16 cellular contexts compared by ENCODE assay signal in the genomic region with DNA sequence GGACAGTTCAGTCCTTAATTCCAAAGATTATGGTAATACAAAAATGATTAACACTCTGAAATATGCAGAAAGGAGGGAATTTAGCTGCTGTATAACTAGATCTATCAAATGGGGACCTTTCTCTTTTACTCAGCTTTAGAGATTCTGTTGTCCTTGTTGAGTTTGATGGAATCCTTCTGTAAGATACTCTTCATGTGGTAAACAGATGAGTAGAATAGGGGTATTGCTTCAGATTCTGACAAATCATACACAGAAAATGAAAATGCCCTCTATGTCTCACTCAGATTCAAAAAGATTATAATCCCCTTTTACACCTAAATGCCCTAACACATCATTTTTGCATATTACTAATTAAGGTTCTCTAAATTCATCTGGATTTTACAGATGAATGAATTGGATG. TPM values are rescaled to one million over a fixed set of nuclear protein-coding genes. Genes with fewer than 3 reads are reported as not detected.
DNase-seq lines count a peak whose midpoint lies in the region; ATAC-seq and TF ChIP-seq lines count a peak whose summit lies in the region.
"Had no signal": no experiment of that assay in that cellular context is flagged by ENCODE, and none has a peak within 500 bp of the region (broad histone marks: within the 10 kb centered on the region; RNA-seq: fewer than 3 reads in every experiment).

No MANE protein-coding gene starts in this region.

- H3K36me3 Mint-ChIP-seq in activated CD4-positive, alpha-beta T cell treated with anti-CD3 and anti-CD28 coated beads for 36 hours (ENCODE audit: low read depth): no peaks in the 10 kb centered on the region
- H3K36me3 Mint-ChIP-seq in T-helper 17 cell (ENCODE audit: low read depth): peaks cover 2% of the 10 kb centered on the region
- no peaks in the 10 kb centered on the region for H3K36me3 Mint-ChIP-seq in stimulated activated effector memory CD8-positive, alpha-beta T cell treated with anti-CD3 and anti-CD28 coated beads, Interleukin-12 subunit alpha, Interleukin-12 subunit beta, amount 100 ng/mL, for 72 hours

- H3K4me3 Mint-ChIP-seq in activated CD4-positive, alpha-beta T cell treated with anti-CD3 and anti-CD28 coated beads for 36 hours: no peak overlapping the region
- no peak overlapping the region for H3K4me3 Mint-ChIP-seq in T-helper 17 cell
- no peak overlapping the region for H3K4me3 Mint-ChIP-seq in stimulated activated effector memory CD8-positive, alpha-beta T cell treated with anti-CD3 and anti-CD28 coated beads, Interleukin-12 subunit alpha, Interleukin-12 subunit beta, amount 100 ng/mL, for 72 hours
- H3K4me3 Mint-ChIP-seq: B cell; CD4-positive, alpha-beta T cell had no signal

- H4K20me1 ChIP-seq in HCT116 (ENCODE audit: insufficient read depth): no peaks in the 10 kb centered on the region

- H2AFZ ChIP-seq in HCT116 (ENCODE audit: low read depth, low read length, poor library complexity, severe bottlenecking): no peak overlapping the region
- H2AFZ ChIP-seq: GM23248 had no signal

- H3K27me3 ChIP-seq in HCT116 (ENCODE audit: insufficient read depth, low read length): no peaks in the 10 kb centered on the region

- no peak overlapping the region for H3K4me3 ChIP-seq in HCT116 (replicated peaks in 1 of 2; ENCODE audit: low read depth in 1 of 2, low read length in 2 of 2)
- H3K4me3 ChIP-seq: GM23248 had no signal

- H3K4me1 Mint-ChIP-seq in activated CD4-positive, alpha-beta T cell treated with anti-CD3 and anti-CD28 coated beads for 36 hours: peaks cover 37% of the 10 kb centered on the region
- H3K4me1 Mint-ChIP-seq in T-helper 17 cell: peaks cover 41% of the 10 kb centered on the region
- peaks cover 51% of the 10 kb centered on the region for H3K4me1 Mint-ChIP-seq in stimulated activated effector memory CD8-positive, alpha-beta T cell treated with anti-CD3 and anti-CD28 coated beads, Interleukin-12 subunit alpha, Interleukin-12 subunit beta, amount 100 ng/mL, for 72 hours

- H3K9me3 Mint-ChIP-seq in activated CD4-positive, alpha-beta T cell treated with anti-CD3 and anti-CD28 coated beads for 36 hours (ENCODE audit: low read depth): no peaks in the 10 kb centered on the region
- H3K9me3 Mint-ChIP-seq in stimulated activated effector memory CD8-positive, alpha-beta T cell treated with anti-CD3 and anti-CD28 coated beads, Interleukin-12 subunit alpha, Interleukin-12 subunit beta, amount 100 ng/mL, for 72 hours: no peaks in the 10 kb centered on the region
- H3K9me3 Mint-ChIP-seq: CD4-positive, alpha-beta T cell had no signal

- ATAC-seq in activated CD4-positive, alpha-beta T cell treated with anti-CD3 and anti-CD28 coated beads for 36 hours: peak; percentile 76
- no peak for ATAC-seq in HCT116
- no peak for ATAC-seq in T-helper 17 cell
- ATAC-seq in stimulated activated effector memory CD8-positive, alpha-beta T cell treated with anti-CD3 and anti-CD28 coated beads, Interleukin-12 subunit alpha, Interleukin-12 subunit beta, amount 100 ng/mL, for 72 hours: peak; percentile 71

- H3K27me3 Mint-ChIP-seq in activated CD4-positive, alpha-beta T cell treated with anti-CD3 and anti-CD28 coated beads for 36 hours: no peaks in the 10 kb centered on the region
- no peaks in the 10 kb centered on the region for H3K27me3 Mint-ChIP-seq in T-helper 17 cell
- H3K27me3 Mint-ChIP-seq: B cell; CD4-positive, alpha-beta T cell had no signal

- peaks cover 83% of the 10 kb centered on the region for H3K79me2 ChIP-seq in HCT116 (ENCODE audit: insufficient read depth, low read length)

- H3K27ac ChIP-seq in HCT116 (ENCODE audit: low read depth, low read length): peak overlapping the region; percentile 40; the same call in 1 of the 2 replicates
- H3K27ac ChIP-seq: GM23248 had no signal

- RAD21 ChIA-PET in HCT116 (lab: Charles Lee; ENCODE audit: low non-redundant PET in 1 of 2, low total read pairs in 2 of 2, uncharacterized antibody in 2 of 2, unreplicated experiment in 2 of 2): no interaction called here

- no peak for TF ChIP-seq CTCF in HCT116 (IDR thresholded peaks at IDR 0.05 in 2 of 3, conservative IDR thresholded peaks at IDR 0.05 in 1 of 3; ENCODE audit: borderline replicate concordance in 1 of 3, insufficient read depth in 1 of 3, low read depth in 2 of 3, low read length in 2 of 3)

- peak overlapping the region; percentile 63 for H3K4me2 ChIP-seq in HCT116 (ENCODE audit: low read length)

- POLR2A ChIA-PET in activated CD4-positive, alpha-beta T cell treated with anti-CD3 and anti-CD28 coated beads for 36 hours (lab: Charles Lee): no interaction called here
- POLR2A ChIA-PET in HCT116 (lab: Charles Lee): no interaction called here

- H3K36me3 ChIP-seq in HCT116 (ENCODE audit: control insufficient read depth in 1 of 2, insufficient read depth in 2 of 2, low read length in 2 of 2): no peaks in the 10 kb centered on the region

- no peaks in the 10 kb centered on the region for H3K9me2 ChIP-seq in HCT116 (ENCODE audit: insufficient read depth)

- BruUV-seq in HCT116 (replicated peaks; lab: Mats Ljungman, UMichigan): no TSS peak

- peaks cover 52 to 54% of the 10 kb centered on the region in 2 experiments for H3K4me1 ChIP-seq in HCT116 (ENCODE audit: control insufficient read depth in 1 of 2, insufficient read depth in 2 of 2, low read length in 2 of 2)

- no peak for TF ChIP-seq POLR2A in HCT116 (IDR thresholded peaks at IDR 0.05; ENCODE audit: borderline replicate concordance, extremely low read depth, insufficient read depth, insufficient read length)

- no peak overlapping the region for H3K9ac ChIP-seq in HCT116 (ENCODE audit: low read length)
- H3K9ac ChIP-seq: GM23248 had no signal

- H3K27ac Mint-ChIP-seq in activated CD4-positive, alpha-beta T cell treated with anti-CD3 and anti-CD28 coated beads for 36 hours: no peak overlapping the region
- peak overlapping the region; percentile 1 for H3K27ac Mint-ChIP-seq in T-helper 17 cell
- H3K27ac Mint-ChIP-seq in stimulated activated effector memory CD8-positive, alpha-beta T cell treated with anti-CD3 and anti-CD28 coated beads, Interleukin-12 subunit alpha, Interleukin-12 subunit beta, amount 100 ng/mL, for 72 hours: no peak overlapping the region
- H3K27ac Mint-ChIP-seq: B cell; CD4-positive, alpha-beta T cell had no signal

- TF ChIP-seq RAD21 in HCT116 (IDR thresholded peaks at IDR 0.05; ENCODE audit: low read depth): no peak

- CTCF ChIA-PET in activated CD4-positive, alpha-beta T cell treated with anti-CD3 and anti-CD28 coated beads for 36 hours (lab: Charles Lee): interaction anchor here (1.2 kb wide), 1 partner anchor 30 kb away, joined by 3 read pairs; no protein-coding TSS in a partner anchor
- CTCF ChIA-PET in HCT116 (lab: Charles Lee): no interaction called here

- intact Hi-C loops in activated CD4-positive, alpha-beta T cell treated with anti-CD3 and anti-CD28 coated beads for 36 hours (cut with DNase I, micrococcal nuclease): no loop called here
- intact Hi-C loops in HCT116 (cut with micrococcal nuclease): no loop called here

- H3K9me3 ChIP-seq in HCT116 (ENCODE audit: control insufficient read depth in 1 of 2, insufficient read depth in 1 of 2, low read depth in 1 of 2, low read length in 2 of 2): no peaks in the 10 kb centered on the region
- no peaks in the 10 kb centered on the region for H3K9me3 ChIP-seq in T-helper 17 cell (ENCODE audit: control insufficient read depth, low read length, poor library complexity, severe bottlenecking)

- no peak for DNase-seq in activated CD4-positive, alpha-beta T cell treated with anti-CD3 and anti-CD28 coated beads for 36 hours
- DNase-seq in activated CD4-positive, alpha-beta T cell treated with anti-CD3 and anti-CD28 coated beads for 1 hour: no peak
- no peak for DNase-seq in HCT116 (ENCODE audit: low read depth, low spot score)
- no peak for DNase-seq in T-helper 17 cell
- no peak for DNase-seq in stimulated activated effector memory CD8-positive, alpha-beta T cell treated with anti-CD3 and anti-CD28 coated beads, Interleukin-12 subunit alpha, Interleukin-12 subunit beta, amount 100 ng/mL, for 72 hours (ENCODE audit: low spot score in 2 of 2)
- DNase-seq in NCI-H226: no peak
- DNase-seq in islet precursor cell: no peak
- DNase-seq: 8988T; ACHN; C1 segment of cervical spinal cord; CD4-positive, alpha-beta T cell; DMS153; DMS79 treated with DMSO at 0.1 percent for 48 hours; EL; GM23248 had no signal

TF ChIP-seq in HCT116, 20 proteins besides CTCF, POLR2A, EP300 and RAD21 (continues in another document):
- TF ChIP-seq SIN3A (IDR thresholded peaks at IDR 0.05; ENCODE audit: low read depth) (no peak), EZH2phosphoT487 (IDR thresholded peaks at IDR 0.05; ENCODE audit: borderline replicate concordance) (no peak), EZH2 (IDR thresholded peaks at IDR 0.05) (no peak), YY1 (IDR thresholded peaks at IDR 0.05; ENCODE audit: extremely low read depth, insufficient replicate concordance, low read depth, low read length) (no peak), ELF1 (IDR thresholded peaks at IDR 0.05; ENCODE audit: borderline replicate concordance, low read depth) (no peak), REST (IDR thresholded peaks at IDR 0.05; ENCODE audit: low read depth) (no peak)

RNA-seq across cellular contexts. Expression of gene ARHGAP35, which starts 50.7 kb away (rescaled TPM):
- 10 to 100 TPM; 16.5 to 17.2 TPM for total RNA-seq in activated CD4-positive, alpha-beta T cell treated with anti-CD3 and anti-CD28 coated beads for 36 hours
- 47.6 TPM for total RNA-seq in HCT116 (2021; ENCODE audit: unreplicated experiment)
- 29.0 and 30.2 TPM in 2 replicates for polyA plus RNA-seq in HCT116 (2012)
- total RNA-seq in T-helper 17 cell: 10 to 100 TPM; 33.6 to 34.0 TPM

Comparison
In these comparisons a context has a peak if more than half of its experiments do, and no peak if none do; other contexts are left out.
1. ATAC-seq: peak in activated CD4-positive, alpha-beta T cell treated with anti-CD3 and anti-CD28 coated beads for 36 hours (single experiment) and stimulated activated effector memory CD8-positive, alpha-beta T cell treated with anti-CD3 and anti-CD28 coated beads, Interleukin-12 subunit alpha, Interleukin-12 subunit beta, amount 100 ng/mL, for 72 hours (single experiment); none in HCT116 (single experiment) and T-helper 17 cell (single experiment).